ENCODE assay signal across 24 cellular contexts in the genomic region with DNA sequence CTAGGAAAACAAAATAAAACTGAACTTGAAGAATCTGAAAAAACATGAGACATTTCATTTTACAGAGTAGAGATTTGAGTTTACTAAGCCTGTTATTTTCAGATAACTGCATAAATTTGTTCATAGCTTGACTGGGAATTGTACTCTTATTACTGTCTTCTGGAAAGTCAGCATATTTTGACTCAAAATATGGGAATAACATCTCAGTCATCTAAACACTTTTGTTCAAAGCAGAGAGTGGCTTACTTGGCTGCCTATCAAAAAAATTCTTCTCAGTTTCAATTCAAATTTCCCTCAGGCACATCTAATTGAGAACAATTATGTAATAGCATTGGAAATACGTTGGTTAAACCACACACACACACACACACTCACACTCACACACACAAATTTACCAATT.
DNase-seq lines count a peak whose midpoint lies in the region; ATAC-seq, FAIRE-seq and TF ChIP-seq lines count a peak whose summit lies in the region.
"Had no signal": no experiment of that assay in that cellular context is flagged by ENCODE, and none has a peak within 500 bp of the region (broad histone marks: within the 10 kb centered on the region; RNA-seq: fewer than 3 reads in every experiment).

No MANE protein-coding gene starts in this region.

- no peak overlapping the region for H3K9ac ChIP-seq in K562 (ENCODE audit: insufficient read depth in 1 of 2, low read depth in 2 of 2, low read length in 2 of 2)
- H3K9ac ChIP-seq: parathyroid adenoma had no signal

- CTCF ChIA-PET in K562 (lab: Yijun Ruan, JAX; ENCODE audit: low intra/inter-chr PET ratio): no interaction called here

- in situ Hi-C loops in K562 (cut with MboI): no loop called here

- no peaks in the 10 kb centered on the region for H3K36me3 ChIP-seq in K562 (ENCODE audit: control insufficient read depth, insufficient read depth, low read length)
- H3K36me3 ChIP-seq: esophagus squamous epithelium, right atrium auricular region, upper lobe of right lung had no signal

- H3K27me3 ChIP-seq in K562 (ENCODE audit: control insufficient read depth in 2 of 2, insufficient read depth in 2 of 2, low read length in 2 of 2): no peaks in the 10 kb centered on the region
- H3K27me3 ChIP-seq: esophagus squamous epithelium, right atrium auricular region, upper lobe of right lung had no signal

- POLR2A ChIA-PET in K562 (lab: Yijun Ruan, JAX): no interaction called here

- H3K4me1 ChIP-seq in K562 (replicated peaks in 1 of 2; ENCODE audit: control insufficient read depth in 2 of 2, insufficient read depth in 2 of 2, low read length in 2 of 2): peaks cover 2 to 4% of the 10 kb centered on the region in 2 experiments; a peak in 2 of 5 replicates
- H3K4me1 ChIP-seq: parathyroid adenoma, right atrium auricular region, upper lobe of right lung had no signal

- H3K4me2 ChIP-seq in K562 (ENCODE audit: insufficient read depth, low read length): no peak overlapping the region

- H2AFZ ChIP-seq in K562 (ENCODE audit: low read depth, low read length): 0 out of 2 replicates have a peak overlapping the region, but pooled peaks have one; percentile 5
- H2AFZ ChIP-seq: parathyroid adenoma had no signal

- no peak for TF ChIP-seq POLR2A in K562 (conservative IDR thresholded peaks at IDR 0.05)

- BruUV-seq in K562 (replicated peaks; lab: Mats Ljungman, UMichigan): no TSS peak

- WGBS in K562 (ENCODE audit: insufficient coverage, low coverage, missing lambda C conversion rate): 10% methylated on average over 1 of the region's 1 CpG

- intact Hi-C loops in K562 (cut with micrococcal nuclease): no loop called here

- no peak for TF ChIP-seq RAD21 in K562 (CRISPR knock-in tag; conservative IDR thresholded peaks at IDR 0.05 in 1 of 2, IDR thresholded peaks at IDR 0.05 in 1 of 2)

- H3K4me3 ChIP-seq in K562 (no peak overlapping the region), foreskin fibroblast (ENCODE audit: low read depth in 1 of 2, low read length in 2 of 2) (no peak overlapping the region)
- H3K4me3 ChIP-seq: esophagus squamous epithelium, right atrium auricular region, upper lobe of right lung had no signal

- DNase-seq in M059J (ENCODE audit: low read depth): peak; percentile 25
- DNase-seq in K562 (ENCODE audit: extremely low read depth in 1 of 4, low spot score in 3 of 4): no peak
- peak; percentile 33 for DNase-seq in inferior parietal cortex (ENCODE audit: extremely low spot score)
- peak; percentile 6 for DNase-seq in stromal cell of bone marrow (ENCODE audit: low read depth)
- no peak for DNase-seq in foreskin fibroblast
- DNase-seq: activated CD4-positive, alpha-beta T cell treated with anti-CD3 and anti-CD28 coated beads, Interleukin-2, amount 50 U/mL, for 48 hours; activated naive CD4-positive, alpha-beta T cell treated with anti-CD3 and anti-CD28 coated beads for 36 hours; amniotic stem cell; esophagus squamous epithelium; GOT3; kidney; NCI-H1092; NCI-H2029 treated with DMSO at 0.1 percent for 48 hours; NCI-H526; stimulated activated CD4-positive, alpha-beta T cell treated with anti-CD3 and anti-CD28 coated beads, Interleukin-2, amount 100 ng/mL, for 48 hours; upper lobe of right lung had no signal

- H3K27ac ChIP-seq in K562 (ENCODE audit: extremely low read depth, low read depth, low read length): no peak overlapping the region
- H3K27ac ChIP-seq: C4-2B, esophagus squamous epithelium, parathyroid adenoma, right atrium auricular region, upper lobe of right lung had no signal

- TF ChIP-seq EP300 in K562 (IDR thresholded peaks at IDR 0.05; ENCODE audit: low read length): no peak

- no peaks in the 10 kb centered on the region for H4K20me1 ChIP-seq in K562 (replicated peaks; ENCODE audit: control insufficient read depth, insufficient read depth, low read length)

- TF ChIP-seq CTCF in K562 (IDR thresholded peaks at IDR 0.05 in 2 of 3, conservative IDR thresholded peaks at IDR 0.05 in 1 of 3; ENCODE audit: insufficient read depth in 2 of 3, low read depth in 1 of 3, low read length in 3 of 3) (no peak), foreskin fibroblast (IDR thresholded peaks at IDR 0.05; ENCODE audit: low read depth, low read length) (no peak)

- H3K9me3 ChIP-seq in K562 (replicated peaks; ENCODE audit: control insufficient read depth, insufficient read depth, low read depth, low read length): no peaks in the 10 kb centered on the region
- H3K9me3 ChIP-seq: esophagus squamous epithelium, right atrium auricular region, upper lobe of right lung had no signal

- ATAC-seq in K562 (no peak), GM21786 (IDR thresholded peaks at IDR 0.05; ENCODE audit: unreplicated experiment) (no peak), GM21528 (IDR thresholded peaks at IDR 0.05; ENCODE audit: low FRiP score, unreplicated experiment) (no peak)
- ATAC-seq: natural killer cell treated with Interleukin-12 subunit alpha and Interleukin-12 subunit beta and Interleukin-15 and Interleukin-18, amount 100 ng/mL, for 72 hours; upper lobe of right lung had no signal

- H3K9me1 ChIP-seq in K562 (ENCODE audit: control insufficient read depth, insufficient read depth, low read length): no peaks in the 10 kb centered on the region

- FAIRE-seq in K562 (lab: Jason Lieb, UNC): no peak
- FAIRE-seq: GM12892, kidney, RCC 7860 had no signal

- H3K79me2 ChIP-seq in K562 (ENCODE audit: control insufficient read depth, insufficient read depth, low read length): no peaks in the 10 kb centered on the region
- H3K79me2 ChIP-seq: parathyroid adenoma had no signal

TF ChIP-seq in K562, 482 proteins besides CTCF, POLR2A, EP300 and RAD21:
- TF ChIP-seq C11orf30 (IDR thresholded peaks at IDR 0.05; ENCODE audit: low read depth) (peak; percentile 49), CHD2 (IDR thresholded peaks at IDR 0.05; ENCODE audit: low read depth, low read length) (no peak), ZNF316 (IDR thresholded peaks at IDR 0.05) (peak; percentile 76)
TF ChIP-seq in K562: peak in this region for 2.

Comparison
In these comparisons a context has a peak if more than half of its experiments do, and no peak if none do; other contexts are left out.
1. DNase-seq: peak in M059J (single experiment), inferior parietal cortex (single experiment) and stromal cell of bone marrow (single experiment); none in K562 (0 of 4) and foreskin fibroblast (0 of 2).